2 cellular contexts compared by ENCODE assay signal in the genomic region with DNA sequence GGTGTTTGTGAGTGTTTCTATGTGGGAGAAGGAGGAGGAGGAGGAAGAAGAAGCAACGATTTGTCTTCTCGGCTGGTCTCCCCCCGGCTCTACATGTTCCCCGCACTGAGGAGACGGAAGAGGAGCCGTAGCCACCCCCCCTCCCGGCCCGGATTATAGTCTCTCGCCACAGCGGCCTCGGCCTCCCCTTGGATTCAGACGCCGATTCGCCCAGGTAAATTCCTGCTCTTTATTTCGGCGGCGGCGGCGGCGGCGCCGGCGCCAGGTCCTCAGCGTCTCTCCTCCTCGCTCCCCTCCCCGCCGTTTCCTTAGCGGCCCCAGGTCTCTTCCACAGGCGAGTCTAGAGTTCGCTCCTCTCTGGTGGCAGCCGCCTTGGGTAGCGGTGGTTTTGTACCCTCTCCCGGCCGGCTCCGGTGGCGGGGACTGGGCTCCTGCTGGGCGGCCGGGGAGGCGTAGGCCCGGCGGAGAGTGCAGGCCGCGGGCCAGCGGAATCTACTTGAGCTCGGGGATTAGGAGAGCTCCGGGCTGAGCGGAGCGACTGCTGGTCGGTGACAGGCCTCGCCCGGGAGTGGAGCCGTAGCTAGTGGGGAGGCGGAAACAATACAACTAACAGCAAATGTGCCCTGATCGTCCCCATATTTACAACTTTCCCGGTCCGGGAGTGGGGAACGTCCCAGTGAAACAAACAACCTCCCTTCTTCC.
TF ChIP-seq lines count a peak whose summit lies in the region.

No MANE protein-coding gene starts in this region.

TF ChIP-seq in HEK293, 187 proteins besides CTCF, POLR2A, EP300 and RAD21 (continued from another document and continues in another):
- TF ChIP-seq, protein P1, sequence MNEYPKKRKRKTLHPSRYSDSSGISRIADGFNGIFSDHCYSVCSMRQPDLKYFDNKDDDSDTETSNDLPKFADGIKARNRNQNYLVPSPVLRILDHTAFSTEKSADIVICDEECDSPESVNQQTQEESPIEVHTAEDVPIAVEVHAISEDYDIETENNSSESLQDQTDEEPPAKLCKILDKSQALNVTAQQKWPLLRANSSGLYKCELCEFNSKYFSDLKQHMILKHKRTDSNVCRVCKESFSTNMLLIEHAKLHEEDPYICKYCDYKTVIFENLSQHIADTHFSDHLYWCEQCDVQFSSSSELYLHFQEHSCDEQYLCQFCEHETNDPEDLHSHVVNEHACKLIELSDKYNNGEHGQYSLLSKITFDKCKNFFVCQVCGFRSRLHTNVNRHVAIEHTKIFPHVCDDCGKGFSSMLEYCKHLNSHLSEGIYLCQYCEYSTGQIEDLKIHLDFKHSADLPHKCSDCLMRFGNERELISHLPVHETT (tag by site-specific recombination; IDR thresholded peaks at IDR 0.05) = no peak
- TF ChIP-seq ZNF501 (tag by site-specific recombination; IDR thresholded peaks at IDR 0.05) (peak; percentile 79; the same call in 1 of the 2 replicates), KLF10 (tag by site-specific recombination; IDR thresholded peaks at IDR 0.05) (peak; percentile 13; the same call in 1 of the 2 replicates), KLF9 (tag by site-specific recombination; IDR thresholded peaks at IDR 0.05; ENCODE audit: low read depth) (no peak), GLI4 (tag by site-specific recombination; IDR thresholded peaks at IDR 0.05) (no peak), ZNF776 (tag by site-specific recombination; IDR thresholded peaks at IDR 0.05; ENCODE audit: borderline replicate concordance) (no peak), ZNF24 (tag by site-specific recombination; IDR thresholded peaks at IDR 0.05) (no peak), TCF7L2 (IDR thresholded peaks at IDR 0.05; ENCODE audit: borderline replicate concordance, low read depth, low read length) (no peak), ZBTB48 (tag by site-specific recombination; IDR thresholded peaks at IDR 0.05) (no peak; the same call in 1 of the 2 replicates), ZNF394 (tag by site-specific recombination; IDR thresholded peaks at IDR 0.05; ENCODE audit: borderline replicate concordance) (peak; percentile 58; the same call in 1 of the 2 replicates), ZNF391 (tag by site-specific recombination; IDR thresholded peaks at IDR 0.05; ENCODE audit: borderline replicate concordance, low read depth) (no peak), ZNF16 (tag by site-specific recombination; IDR thresholded peaks at IDR 0.05; ENCODE audit: low read depth) (no peak), ZNF658 (tag by site-specific recombination; IDR thresholded peaks at IDR 0.05) (no peak), ZNF785 (tag by site-specific recombination; IDR thresholded peaks at IDR 0.05) (no peak), ZNF777 (tag by site-specific recombination; IDR thresholded peaks at IDR 0.05; ENCODE audit: borderline replicate concordance) (no peak), ZNF239 (tag by site-specific recombination; IDR thresholded peaks at IDR 0.05) (0 out of 2 replicates have a peak, but pooled peaks have one; percentile 6), ZNF10 (tag by site-specific recombination; IDR thresholded peaks at IDR 0.05) (no peak), ZNF830 (tag by site-specific recombination; IDR thresholded peaks at IDR 0.05; ENCODE audit: low read depth) (no peak), ZBTB20 (tag by site-specific recombination; IDR thresholded peaks at IDR 0.05) (peak; percentile 89; the same call in 1 of the 2 replicates), ZNF623 (tag by site-specific recombination; IDR thresholded peaks at IDR 0.05) (peak; percentile 74), RBAK (tag by site-specific recombination; IDR thresholded peaks at IDR 0.05) (no peak)
- TF ChIP-seq, protein P2, sequence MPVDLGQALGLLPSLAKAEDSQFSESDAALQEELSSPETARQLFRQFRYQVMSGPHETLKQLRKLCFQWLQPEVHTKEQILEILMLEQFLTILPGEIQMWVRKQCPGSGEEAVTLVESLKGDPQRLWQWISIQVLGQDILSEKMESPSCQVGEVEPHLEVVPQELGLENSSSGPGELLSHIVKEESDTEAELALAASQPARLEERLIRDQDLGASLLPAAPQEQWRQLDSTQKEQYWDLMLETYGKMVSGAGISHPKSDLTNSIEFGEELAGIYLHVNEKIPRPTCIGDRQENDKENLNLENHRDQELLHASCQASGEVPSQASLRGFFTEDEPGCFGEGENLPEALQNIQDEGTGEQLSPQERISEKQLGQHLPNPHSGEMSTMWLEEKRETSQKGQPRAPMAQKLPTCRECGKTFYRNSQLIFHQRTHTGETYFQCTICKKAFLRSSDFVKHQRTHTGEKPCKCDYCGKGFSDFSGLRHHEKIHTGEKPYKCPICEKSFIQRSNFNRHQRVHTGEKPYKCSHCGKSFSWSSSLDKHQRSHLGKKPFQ (tag by site-specific recombination; IDR thresholded peaks at IDR 0.05) = no peak
- TF ChIP-seq, protein P3, sequence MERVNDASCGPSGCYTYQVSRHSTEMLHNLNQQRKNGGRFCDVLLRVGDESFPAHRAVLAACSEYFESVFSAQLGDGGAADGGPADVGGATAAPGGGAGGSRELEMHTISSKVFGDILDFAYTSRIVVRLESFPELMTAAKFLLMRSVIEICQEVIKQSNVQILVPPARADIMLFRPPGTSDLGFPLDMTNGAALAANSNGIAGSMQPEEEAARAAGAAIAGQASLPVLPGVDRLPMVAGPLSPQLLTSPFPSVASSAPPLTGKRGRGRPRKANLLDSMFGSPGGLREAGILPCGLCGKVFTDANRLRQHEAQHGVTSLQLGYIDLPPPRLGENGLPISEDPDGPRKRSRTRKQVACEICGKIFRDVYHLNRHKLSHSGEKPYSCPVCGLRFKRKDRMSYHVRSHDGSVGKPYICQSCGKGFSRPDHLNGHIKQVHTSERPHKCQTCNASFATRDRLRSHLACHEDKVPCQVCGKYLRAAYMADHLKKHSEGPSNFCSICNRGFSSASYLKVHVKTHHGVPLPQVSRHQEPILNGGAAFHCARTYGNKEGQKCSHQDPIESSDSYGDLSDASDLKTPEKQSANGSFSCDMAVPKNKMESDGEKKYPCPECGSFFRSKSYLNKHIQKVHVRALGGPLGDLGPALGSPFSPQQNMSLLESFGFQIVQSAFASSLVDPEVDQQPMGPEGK (tag by site-specific recombination; IDR thresholded peaks at IDR 0.05) = peak; percentile 56
- TF ChIP-seq, protein P4, sequence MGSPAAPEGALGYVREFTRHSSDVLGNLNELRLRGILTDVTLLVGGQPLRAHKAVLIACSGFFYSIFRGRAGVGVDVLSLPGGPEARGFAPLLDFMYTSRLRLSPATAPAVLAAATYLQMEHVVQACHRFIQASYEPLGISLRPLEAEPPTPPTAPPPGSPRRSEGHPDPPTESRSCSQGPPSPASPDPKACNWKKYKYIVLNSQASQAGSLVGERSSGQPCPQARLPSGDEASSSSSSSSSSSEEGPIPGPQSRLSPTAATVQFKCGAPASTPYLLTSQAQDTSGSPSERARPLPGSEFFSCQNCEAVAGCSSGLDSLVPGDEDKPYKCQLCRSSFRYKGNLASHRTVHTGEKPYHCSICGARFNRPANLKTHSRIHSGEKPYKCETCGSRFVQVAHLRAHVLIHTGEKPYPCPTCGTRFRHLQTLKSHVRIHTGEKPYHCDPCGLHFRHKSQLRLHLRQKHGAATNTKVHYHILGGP (tag by site-specific recombination; IDR thresholded peaks at IDR 0.05) = no peak

TF ChIP-seq in GM12878, 131 proteins besides CTCF, POLR2A, EP300 and RAD21 (continued from another document and continues in another):
- TF ChIP-seq, protein P5, sequence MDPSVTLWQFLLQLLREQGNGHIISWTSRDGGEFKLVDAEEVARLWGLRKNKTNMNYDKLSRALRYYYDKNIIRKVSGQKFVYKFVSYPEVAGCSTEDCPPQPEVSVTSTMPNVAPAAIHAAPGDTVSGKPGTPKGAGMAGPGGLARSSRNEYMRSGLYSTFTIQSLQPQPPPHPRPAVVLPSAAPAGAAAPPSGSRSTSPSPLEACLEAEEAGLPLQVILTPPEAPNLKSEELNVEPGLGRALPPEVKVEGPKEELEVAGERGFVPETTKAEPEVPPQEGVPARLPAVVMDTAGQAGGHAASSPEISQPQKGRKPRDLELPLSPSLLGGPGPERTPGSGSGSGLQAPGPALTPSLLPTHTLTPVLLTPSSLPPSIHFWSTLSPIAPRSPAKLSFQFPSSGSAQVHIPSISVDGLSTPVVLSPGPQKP (IDR thresholded peaks at IDR 0.05; ENCODE audit: low read depth, low read length) = no peak
- TF ChIP-seq, protein P6, sequence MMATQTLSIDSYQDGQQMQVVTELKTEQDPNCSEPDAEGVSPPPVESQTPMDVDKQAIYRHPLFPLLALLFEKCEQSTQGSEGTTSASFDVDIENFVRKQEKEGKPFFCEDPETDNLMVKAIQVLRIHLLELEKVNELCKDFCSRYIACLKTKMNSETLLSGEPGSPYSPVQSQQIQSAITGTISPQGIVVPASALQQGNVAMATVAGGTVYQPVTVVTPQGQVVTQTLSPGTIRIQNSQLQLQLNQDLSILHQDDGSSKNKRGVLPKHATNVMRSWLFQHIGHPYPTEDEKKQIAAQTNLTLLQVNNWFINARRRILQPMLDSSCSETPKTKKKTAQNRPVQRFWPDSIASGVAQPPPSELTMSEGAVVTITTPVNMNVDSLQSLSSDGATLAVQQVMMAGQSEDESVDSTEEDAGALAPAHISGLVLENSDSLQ (IDR thresholded peaks at IDR 0.05) = no peak
- TF ChIP-seq NFIC (IDR thresholded peaks at IDR 0.05; ENCODE audit: low read depth, low read length) (no peak), MEF2A (IDR thresholded peaks at IDR 0.05; ENCODE audit: insufficient read depth, low read depth, low read length) (no peak), TBL1XR1 (IDR thresholded peaks at IDR 0.05; ENCODE audit: low read depth, low read length) (no peak), SP1 (IDR thresholded peaks at IDR 0.05; ENCODE audit: low read depth, low read length) (no peak), LARP7 (IDR thresholded peaks at IDR 0.05) (peak; percentile 73; the same call in 1 of the 2 replicates), HDAC2 (IDR thresholded peaks at IDR 0.05) (no peak), EGR1 (IDR thresholded peaks at IDR 0.05; ENCODE audit: borderline replicate concordance in 1 of 2, low read depth in 2 of 2, low read length in 2 of 2) (no peak), FOXK2 (IDR thresholded peaks at IDR 0.05) (no peak), ZSCAN29 (IDR thresholded peaks at IDR 0.05) (no peak), BCL11A (IDR thresholded peaks at IDR 0.05; ENCODE audit: low read depth, low read length) (no peak), TCF12 (IDR thresholded peaks at IDR 0.05; ENCODE audit: low read depth, low read length) (no peak), ZNF207 (IDR thresholded peaks at IDR 0.05; ENCODE audit: borderline replicate concordance) (no peak), RELA (IDR thresholded peaks at IDR 0.05; ENCODE audit: borderline replicate concordance, partially characterized antibody) (no peak), ASH2L (IDR thresholded peaks at IDR 0.05; ENCODE audit: borderline replicate concordance, low read depth) (peak; percentile 93), SREBF1 (IDR thresholded peaks at IDR 0.05; ENCODE audit: low read length) (no peak), ZNF274 (IDR thresholded peaks at IDR 0.05; ENCODE audit: insufficient read depth, insufficient read length) (no peak), MYC (IDR thresholded peaks at IDR 0.05; ENCODE audit: insufficient read depth, insufficient read length, insufficient replicate concordance, low read length, severe bottlenecking) (no peak), SREBF2 (IDR thresholded peaks at IDR 0.05; ENCODE audit: low read length) (no peak), CBX5 (IDR thresholded peaks at IDR 0.05; ENCODE audit: low read depth) (0 out of 2 replicates have a peak, but pooled peaks have one; percentile 24)
- TF ChIP-seq, protein P7, sequence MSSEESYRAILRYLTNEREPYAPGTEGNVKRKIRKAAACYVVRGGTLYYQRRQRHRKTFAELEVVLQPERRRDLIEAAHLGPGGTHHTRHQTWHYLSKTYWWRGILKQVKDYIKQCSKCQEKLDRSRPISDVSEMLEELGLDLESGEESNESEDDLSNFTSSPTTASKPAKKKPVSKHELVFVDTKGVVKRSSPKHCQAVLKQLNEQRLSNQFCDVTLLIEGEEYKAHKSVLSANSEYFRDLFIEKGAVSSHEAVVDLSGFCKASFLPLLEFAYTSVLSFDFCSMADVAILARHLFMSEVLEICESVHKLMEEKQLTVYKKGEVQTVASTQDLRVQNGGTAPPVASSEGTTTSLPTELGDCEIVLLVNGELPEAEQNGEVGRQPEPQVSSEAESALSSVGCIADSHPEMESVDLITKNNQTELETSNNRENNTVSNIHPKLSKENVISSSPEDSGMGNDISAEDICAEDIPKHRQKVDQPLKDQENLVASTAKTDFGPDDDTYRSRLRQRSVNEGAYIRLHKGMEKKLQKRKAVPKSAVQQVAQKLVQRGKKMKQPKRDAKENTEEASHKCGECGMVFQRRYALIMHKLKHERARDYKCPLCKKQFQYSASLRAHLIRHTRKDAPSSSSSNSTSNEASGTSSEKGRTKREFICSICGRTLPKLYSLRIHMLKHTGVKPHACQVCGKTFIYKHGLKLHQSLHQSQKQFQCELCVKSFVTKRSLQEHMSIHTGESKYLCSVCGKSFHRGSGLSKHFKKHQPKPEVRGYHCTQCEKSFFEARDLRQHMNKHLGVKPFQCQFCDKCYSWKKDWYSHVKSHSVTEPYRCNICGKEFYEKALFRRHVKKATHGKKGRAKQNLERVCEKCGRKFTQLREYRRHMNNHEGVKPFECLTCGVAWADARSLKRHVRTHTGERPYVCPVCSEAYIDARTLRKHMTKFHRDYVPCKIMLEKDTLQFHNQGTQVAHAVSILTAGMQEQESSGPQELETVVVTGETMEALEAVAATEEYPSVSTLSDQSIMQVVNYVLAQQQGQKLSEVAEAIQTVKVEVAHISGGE (CRISPR knock-in tag; IDR thresholded peaks at IDR 0.05) = no peak
- TF ChIP-seq, protein P8, sequence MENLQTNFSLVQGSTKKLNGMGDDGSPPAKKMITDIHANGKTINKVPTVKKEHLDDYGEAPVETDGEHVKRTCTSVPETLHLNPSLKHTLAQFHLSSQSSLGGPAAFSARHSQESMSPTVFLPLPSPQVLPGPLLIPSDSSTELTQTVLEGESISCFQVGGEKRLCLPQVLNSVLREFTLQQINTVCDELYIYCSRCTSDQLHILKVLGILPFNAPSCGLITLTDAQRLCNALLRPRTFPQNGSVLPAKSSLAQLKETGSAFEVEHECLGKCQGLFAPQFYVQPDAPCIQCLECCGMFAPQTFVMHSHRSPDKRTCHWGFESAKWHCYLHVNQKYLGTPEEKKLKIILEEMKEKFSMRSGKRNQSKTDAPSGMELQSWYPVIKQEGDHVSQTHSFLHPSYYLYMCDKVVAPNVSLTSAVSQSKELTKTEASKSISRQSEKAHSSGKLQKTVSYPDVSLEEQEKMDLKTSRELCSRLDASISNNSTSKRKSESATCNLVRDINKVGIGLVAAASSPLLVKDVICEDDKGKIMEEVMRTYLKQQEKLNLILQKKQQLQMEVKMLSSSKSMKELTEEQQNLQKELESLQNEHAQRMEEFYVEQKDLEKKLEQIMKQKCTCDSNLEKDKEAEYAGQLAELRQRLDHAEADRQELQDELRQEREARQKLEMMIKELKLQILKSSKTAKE (IDR thresholded peaks at IDR 0.05; ENCODE audit: low read depth, poor library complexity, severe bottlenecking) = no peak
- TF ChIP-seq, protein P9, sequence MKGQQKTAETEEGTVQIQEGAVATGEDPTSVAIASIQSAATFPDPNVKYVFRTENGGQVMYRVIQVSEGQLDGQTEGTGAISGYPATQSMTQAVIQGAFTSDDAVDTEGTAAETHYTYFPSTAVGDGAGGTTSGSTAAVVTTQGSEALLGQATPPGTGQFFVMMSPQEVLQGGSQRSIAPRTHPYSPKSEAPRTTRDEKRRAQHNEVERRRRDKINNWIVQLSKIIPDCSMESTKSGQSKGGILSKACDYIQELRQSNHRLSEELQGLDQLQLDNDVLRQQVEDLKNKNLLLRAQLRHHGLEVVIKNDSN (IDR thresholded peaks at IDR 0.05; ENCODE audit: borderline replicate concordance, extremely low read length, insufficient read depth, low read depth, low read length) = no peak
